Comparison of ENCODE assay signal across 39 cellular contexts in the genomic region with DNA sequence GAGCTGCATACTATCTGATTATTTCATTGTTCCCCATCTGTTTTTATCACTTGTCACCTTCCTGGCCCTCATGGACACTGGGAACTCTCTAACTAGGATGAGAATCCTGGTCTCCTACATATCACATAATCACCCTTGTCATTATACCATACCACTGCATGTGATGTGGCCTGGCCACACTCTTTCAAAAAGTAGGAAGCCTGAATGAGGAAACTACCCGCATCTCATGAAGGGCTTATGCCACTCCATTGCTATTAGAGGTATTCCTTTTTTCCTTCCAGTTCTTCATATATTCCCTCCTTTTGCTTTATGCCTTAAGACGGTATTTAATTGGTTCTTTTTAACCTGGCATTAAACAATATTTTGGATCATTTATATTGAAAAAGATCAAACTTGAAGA.
"Had no signal": no experiment of that assay in that cellular context is flagged by ENCODE, and none has a peak within 500 bp of the region (broad histone marks: within the 10 kb centered on the region; RNA-seq: fewer than 3 reads in every experiment).

No MANE protein-coding gene starts in this region.

- H3K27ac ChIP-seq: adrenal gland, ascending aorta, body of pancreas, brain microvascular endothelial cell, breast epithelium, cardiac muscle cell had no signal

- H3K36me3 ChIP-seq: adrenal gland, ascending aorta, brain microvascular endothelial cell, breast epithelium, cardiac muscle cell had no signal

- H3K4me1 ChIP-seq: adrenal gland, ascending aorta, body of pancreas, breast epithelium had no signal

- H3K9me3 ChIP-seq: adrenal gland, ascending aorta, body of pancreas, breast epithelium had no signal

- H3K27me3 Mint-ChIP-seq: activated naive CD4-positive, alpha-beta T cell treated with anti-CD3 and anti-CD28 coated beads, Interleukin-2, amount 10 ng/mL, durations not matched to agents 7 days and 5 days; activated naive CD4-positive, alpha-beta T cell treated with anti-CD3 and anti-CD28 coated beads, Interleukin-2, amount 50 U/mL, for 24 hours; activated naive CD8-positive, alpha-beta T cell; activated naive CD8-positive, alpha-beta T cell treated with anti-CD3 and anti-CD28 coated beads for 36 hours; activated naive CD8-positive, alpha-beta T cell treated with anti-CD3 and anti-CD28 coated beads, Interleukin-2, amount 10 ng/mL, durations not matched to agents 7 days and 5 days; activated T-cell treated with anti-CD3 and anti-CD28 coated beads, Interleukin-2, amount 50 U/mL, for 24 hours; activated T-helper 17 cell treated with anti-CD3 and anti-CD28 coated beads, Interleukin-2, amount 50 U/mL, for 72 hours; brain; central memory CD8-positive, alpha-beta T cell had no signal

- DNase-seq: activated effector memory CD4-positive, alpha-beta T cell treated with anti-CD3 and anti-CD28 coated beads, Interleukin-2, amount 50 U/mL, for 16 hours; activated effector memory CD4-positive, alpha-beta T cell treated with Interleukin-2 at 50 U/mL for 16 hours; activated gamma-delta T cell; activated gamma-delta T cell treated with Interleukin-2 at 50 U/mL for 16 hours; activated naive CD4-positive, alpha-beta T cell; activated naive CD4-positive, alpha-beta T cell treated with anti-CD3 and anti-CD28 coated beads for 36 hours; activated naive CD4-positive, alpha-beta T cell treated with anti-CD3 and anti-CD28 coated beads, Interleukin-2, amount 10 ng/mL, durations not matched to agents 7 days and 5 days; activated naive CD4-positive, alpha-beta T cell treated with anti-CD3 and anti-CD28 coated beads, Interleukin-2, amount 50 U/mL, for 16 hours; activated naive CD4-positive, alpha-beta T cell treated with Interleukin-2 at 50 U/mL for 16 hours; activated naive CD8-positive, alpha-beta T cell treated with anti-CD3 and anti-CD28 coated beads for 36 hours; activated naive CD8-positive, alpha-beta T cell treated with anti-CD3 and anti-CD28 coated beads, Interleukin-2, amount 10 ng/mL, durations not matched to agents 7 days and 5 days; activated T-cell treated with anti-CD3 and anti-CD28 coated beads, Interleukin-2, amount 50 U/mL, for 1 hour; activated T-cell treated with anti-CD3 and anti-CD28 coated beads, Interleukin-2, amount 50 U/mL, for 24 hours; activated T-cell treated with anti-CD3 and anti-CD28 coated beads, Interleukin-2, amount 50 U/mL, for 4 hours; activated T-cell treated with anti-CD3 and anti-CD28 coated beads, Interleukin-2, amount 50 U/mL, for 48 hours; activated T-cell treated with anti-CD3 and anti-CD28 coated beads, Interleukin-2, amount 50 U/mL, for 72 hours; adrenal gland; amniotic stem cell; amygdala; anterior cingulate cortex; aorta; body of pancreas; brain microvascular endothelial cell; caudate nucleus; central memory CD4-positive, alpha-beta T cell; cerebellar nuclear complex had no signal

- H3K4me3 Mint-ChIP-seq: activated naive CD4-positive, alpha-beta T cell treated with anti-CD3 and anti-CD28 coated beads for 36 hours; activated naive CD4-positive, alpha-beta T cell treated with anti-CD3 and anti-CD28 coated beads, Interleukin-2, amount 10 ng/mL, durations not matched to agents 7 days and 5 days; activated naive CD4-positive, alpha-beta T cell treated with anti-CD3 and anti-CD28 coated beads, Interleukin-2, amount 50 U/mL, for 24 hours; activated naive CD8-positive, alpha-beta T cell; activated naive CD8-positive, alpha-beta T cell treated with anti-CD3 and anti-CD28 coated beads for 36 hours; activated naive CD8-positive, alpha-beta T cell treated with anti-CD3 and anti-CD28 coated beads, Interleukin-2, amount 10 ng/mL, durations not matched to agents 7 days and 5 days; activated T-cell treated with anti-CD3 and anti-CD28 coated beads, Interleukin-2, amount 50 U/mL, for 24 hours; activated T-cell treated with anti-CD3 and anti-CD28 coated beads, Interleukin-2, amount 50 U/mL, for 4 hours; activated T-cell treated with anti-CD3 and anti-CD28 coated beads, Interleukin-2, amount 50 U/mL, for 72 hours; activated T-helper 1 cell treated with anti-CD3 and anti-CD28 coated beads, Interleukin-12 subunit alpha, Interleukin-12 subunit beta, Interleukin-2, Interleukin-4 antibody, amounts not matched to agents 30 ng/mL and 10 ng/mL and 1 ng/mL, durations not matched to agents 14 hours and 24 hours and 36 hours; activated T-helper 17 cell treated with anti-CD3 and anti-CD28 coated beads, Interleukin-2, amount 50 U/mL, for 72 hours; brain; central memory CD8-positive, alpha-beta T cell had no signal

- H3K9me3 Mint-ChIP-seq: activated naive CD8-positive, alpha-beta T cell treated with anti-CD3 and anti-CD28 coated beads for 36 hours; brain had no signal

- ATAC-seq: activated naive CD4-positive, alpha-beta T cell treated with anti-CD3 and anti-CD28 coated beads, Interleukin-2, amount 50 U/mL, for 72 hours; activated T-cell treated with anti-CD3 and anti-CD28 coated beads, Interleukin-2, amount 50 U/mL, for 4 hours; activated T-cell treated with anti-CD3 and anti-CD28 coated beads, Interleukin-2, amount 50 U/mL, for 72 hours; activated T-helper 17 cell treated with anti-CD3 and anti-CD28 coated beads, Interleukin-2, amount 50 U/mL, for 72 hours; body of pancreas had no signal

- H3K4me1 Mint-ChIP-seq: activated naive CD4-positive, alpha-beta T cell treated with anti-CD3 and anti-CD28 coated beads, Interleukin-2, amount 10 ng/mL, durations not matched to agents 7 days and 5 days; activated naive CD4-positive, alpha-beta T cell treated with anti-CD3 and anti-CD28 coated beads, Interleukin-2, amount 50 U/mL, for 24 hours; activated naive CD8-positive, alpha-beta T cell treated with anti-CD3 and anti-CD28 coated beads for 36 hours; activated naive CD8-positive, alpha-beta T cell treated with anti-CD3 and anti-CD28 coated beads, Interleukin-2, amount 10 ng/mL, durations not matched to agents 7 days and 5 days; activated T-helper 17 cell treated with anti-CD3 and anti-CD28 coated beads, Interleukin-2, amount 50 U/mL, for 72 hours; central memory CD8-positive, alpha-beta T cell had no signal

- H3K27ac Mint-ChIP-seq: activated naive CD4-positive, alpha-beta T cell treated with anti-CD3 and anti-CD28 coated beads for 36 hours; activated naive CD4-positive, alpha-beta T cell treated with anti-CD3 and anti-CD28 coated beads, Interleukin-2, amount 10 ng/mL, durations not matched to agents 7 days and 5 days; activated naive CD4-positive, alpha-beta T cell treated with anti-CD3 and anti-CD28 coated beads, Interleukin-2, amount 50 U/mL, for 24 hours; activated naive CD4-positive, alpha-beta T cell treated with anti-CD3 and anti-CD28 coated beads, Interleukin-2, amount 50 U/mL, for 72 hours; activated naive CD8-positive, alpha-beta T cell; activated naive CD8-positive, alpha-beta T cell treated with anti-CD3 and anti-CD28 coated beads for 36 hours; activated naive CD8-positive, alpha-beta T cell treated with anti-CD3 and anti-CD28 coated beads, Interleukin-2, amount 10 ng/mL, durations not matched to agents 7 days and 5 days; activated T-cell treated with anti-CD3 and anti-CD28 coated beads, Interleukin-2, amount 50 U/mL, for 24 hours; activated T-cell treated with anti-CD3 and anti-CD28 coated beads, Interleukin-2, amount 50 U/mL, for 72 hours; activated T-helper 1 cell treated with anti-CD3 and anti-CD28 coated beads, Interleukin-12 subunit alpha, Interleukin-12 subunit beta, Interleukin-2, Interleukin-4 antibody, amounts not matched to agents 30 ng/mL and 10 ng/mL and 1 ng/mL, durations not matched to agents 14 hours and 24 hours and 36 hours; activated T-helper 17 cell treated with anti-CD3 and anti-CD28 coated beads, Interleukin-2, amount 50 U/mL, for 72 hours; activated T-helper 2 cell treated with anti-CD3 and anti-CD28 coated beads, Interferon-gamma antibody, Interleukin-2, Interleukin-4, amounts not matched to agents 10 μg/mL and 5 μg/mL and 100 μg/mL, durations not matched to agents 14 hours and 24 hours and 36 hours; brain had no signal

- H3K4me3 ChIP-seq: adrenal gland, ascending aorta, body of pancreas, breast epithelium, cardiac muscle cell had no signal

- H3K27me3 ChIP-seq: adrenal gland, ascending aorta, body of pancreas, brain microvascular endothelial cell, breast epithelium, cardiac muscle cell had no signal

- FAIRE-seq: astrocyte, bronchial epithelial cell had no signal

- H3K36me3 Mint-ChIP-seq: activated naive CD4-positive, alpha-beta T cell treated with anti-CD3 and anti-CD28 coated beads, Interleukin-2, amount 10 ng/mL, durations not matched to agents 7 days and 5 days; activated naive CD4-positive, alpha-beta T cell treated with anti-CD3 and anti-CD28 coated beads, Interleukin-2, amount 50 U/mL, for 24 hours; activated naive CD4-positive, alpha-beta T cell treated with anti-CD3 and anti-CD28 coated beads, Interleukin-2, amount 50 U/mL, for 72 hours; activated naive CD8-positive, alpha-beta T cell; activated naive CD8-positive, alpha-beta T cell treated with anti-CD3 and anti-CD28 coated beads for 36 hours; activated naive CD8-positive, alpha-beta T cell treated with anti-CD3 and anti-CD28 coated beads, Interleukin-2, amount 10 ng/mL, durations not matched to agents 7 days and 5 days; brain had no signal
